In genomic region chr11:1826552-1827094, GRCh38 we compare ENCODE assay signal across 9 cellular contexts. TPM values are rescaled to one million over a fixed set of nuclear protein-coding genes. Genes with fewer than 3 reads are reported as not detected.
DNase-seq lines count a peak whose midpoint lies in the region; ATAC-seq and TF ChIP-seq lines count a peak whose summit lies in the region.
"Had no signal": no experiment of that assay in that cellular context is flagged by ENCODE, and none has a peak within 500 bp of the region (broad histone marks: within the 10 kb centered on the region; RNA-seq: fewer than 3 reads in every experiment).

No MANE protein-coding gene starts in this region.

- H3K36me3 Mint-ChIP-seq in natural killer cell treated with Interleukin-12 subunit alpha and Interleukin-12 subunit beta and Interleukin-15 and Interleukin-18, amount 100 ng/mL, for 72 hours, result no peaks in the 10 kb centered on the region

- H3K9me2 ChIP-seq in SU-DHL-6 (replicated peaks; ENCODE audit: insufficient read depth, low read length), result no peaks in the 10 kb centered on the region

- no peak overlapping the region for H3K27ac Mint-ChIP-seq in natural killer cell treated with Interleukin-12 subunit alpha and Interleukin-12 subunit beta and Interleukin-15 and Interleukin-18, amount 100 ng/mL, for 72 hours

- no peaks in the 10 kb centered on the region for H3K36me3 ChIP-seq in SU-DHL-6 (ENCODE audit: low read length)
- H3K36me3 ChIP-seq in upper lobe of left lung, result no peaks in the 10 kb centered on the region
- H3K36me3 ChIP-seq: BLaER1 treated with 17β-estradiol and CSF1 and Interleukin-3, amounts not matched to agents 10 nM and 100 nM had no signal

- peak in 1 of 4 donors; percentile 46 for TF ChIP-seq EP300 in upper lobe of left lung (IDR thresholded peaks at IDR 0.05)

- DNase-seq in NCI-H345 (lab: John Stamatoyannopoulos, UW) (peak; percentile 3), NCI-H345 treated with DMSO at 0.1 percent for 48 hours (lab: John Stamatoyannopoulos, UW; ENCODE audit: unreplicated experiment) (no peak), hepatic stellate cell (ENCODE audit: low spot score) (peak; percentile 94), upper lobe of left lung (peak; percentile 47 to 62)
- no peak for DNase-seq in natural killer cell treated with Interleukin-12 subunit alpha and Interleukin-12 subunit beta and Interleukin-15 and Interleukin-18, amount 100 ng/mL, for 72 hours (ENCODE audit: low spot score)

- H4K20me1 ChIP-seq in SU-DHL-6 (ENCODE audit: low read depth, low read length), result no peaks in the 10 kb centered on the region
- H4K20me1 ChIP-seq: BLaER1 treated with 17β-estradiol and CSF1 and Interleukin-3, amounts not matched to agents 10 nM and 100 nM had no signal

- peaks cover 6 to 48% (median 42%) of the 10 kb centered on the region in 4 donors for H3K4me1 ChIP-seq in upper lobe of left lung

- peak in 1 of 2 donors; percentile 1 for ATAC-seq in upper lobe of left lung (ENCODE audit: low FRiP score in 2 of 2)
- ATAC-seq in natural killer cell treated with Interleukin-12 subunit alpha and Interleukin-12 subunit beta and Interleukin-15 and Interleukin-18, amount 100 ng/mL, for 72 hours, result no peak
- no peak for ATAC-seq in GM18517 (IDR thresholded peaks at IDR 0.05; ENCODE audit: unreplicated experiment)
- no peak for ATAC-seq in GM19467 (IDR thresholded peaks at IDR 0.05; ENCODE audit: unreplicated experiment)

- H3K9me3 ChIP-seq in SU-DHL-6 (ENCODE audit: insufficient read depth, low read length) (no peaks in the 10 kb centered on the region), upper lobe of left lung (no peaks in the 10 kb centered on the region)
- H3K9me3 ChIP-seq: BLaER1 treated with 17β-estradiol and CSF1 and Interleukin-3, amounts not matched to agents 10 nM and 100 nM had no signal

- peaks cover 3 to 5% of the 10 kb centered on the region in 2 donors for H3K4me1 Mint-ChIP-seq in natural killer cell treated with Interleukin-12 subunit alpha and Interleukin-12 subunit beta and Interleukin-15 and Interleukin-18, amount 100 ng/mL, for 72 hours (ENCODE audit: low read depth in 2 of 2)

- no peak overlapping the region for H3K4me3 Mint-ChIP-seq in natural killer cell treated with Interleukin-12 subunit alpha and Interleukin-12 subunit beta and Interleukin-15 and Interleukin-18, amount 100 ng/mL, for 72 hours

- TF ChIP-seq CTCF in SU-DHL-6 (IDR thresholded peaks at IDR 0.05; ENCODE audit: insufficient read depth, low read length, poor library complexity, severe bottlenecking) (peak; percentile 33), upper lobe of left lung (IDR thresholded peaks at IDR 0.05) (peak in 1 of 6 experiments; percentile 4)

- H3K9me3 Mint-ChIP-seq in natural killer cell treated with Interleukin-12 subunit alpha and Interleukin-12 subunit beta and Interleukin-15 and Interleukin-18, amount 100 ng/mL, for 72 hours, result no peaks in the 10 kb centered on the region

- no peak for TF ChIP-seq POLR2A in upper lobe of left lung (IDR thresholded peaks at IDR 0.05)

- no peaks in the 10 kb centered on the region for H3K79me2 ChIP-seq in SU-DHL-6 (ENCODE audit: insufficient read depth, low read length)

- H3K4me3 ChIP-seq in SU-DHL-6 (ENCODE audit: insufficient read depth, low read length, poor library complexity, severe bottlenecking), result no peak overlapping the region
- H3K4me3 ChIP-seq in upper lobe of left lung, result no peak overlapping the region
- H3K4me3 ChIP-seq: BLaER1 treated with 17β-estradiol and CSF1 and Interleukin-3, amounts not matched to agents 10 nM and 100 nM had no signal

- WGBS in upper lobe of left lung, 2 donors, result 66 to 73% methylated on average over 12 to 15 of the region's 15 CpGs

- no peaks in the 10 kb centered on the region for H3K27me3 ChIP-seq in SU-DHL-6 (ENCODE audit: low read length)
- H3K27me3 ChIP-seq in upper lobe of left lung, result no peaks in the 10 kb centered on the region

- no peak overlapping the region for H3K4me2 ChIP-seq in SU-DHL-6 (ENCODE audit: low read depth, low read length, poor library complexity, severe bottlenecking)

- H3K9ac ChIP-seq in SU-DHL-6 (ENCODE audit: low read length), result no peak overlapping the region
- H3K9ac ChIP-seq: BLaER1 treated with 17β-estradiol and CSF1 and Interleukin-3, amounts not matched to agents 10 nM and 100 nM had no signal

- peaks cover 0 to 7% of the 10 kb centered on the region in 2 donors for H3K27me3 Mint-ChIP-seq in natural killer cell treated with Interleukin-12 subunit alpha and Interleukin-12 subunit beta and Interleukin-15 and Interleukin-18, amount 100 ng/mL, for 72 hours

- H3K27ac ChIP-seq in SU-DHL-6 (ENCODE audit: low read depth, low read length), result no peak overlapping the region
- peak overlapping the region; percentile 60 to 80 (median 75) for H3K27ac ChIP-seq in upper lobe of left lung
- H3K27ac ChIP-seq: BLaER1 treated with 17β-estradiol and CSF1 and Interleukin-3, amounts not matched to agents 10 nM and 100 nM had no signal

- no peaks in the 10 kb centered on the region for H3F3A ChIP-seq in SU-DHL-6 (ENCODE audit: insufficient read depth)

- no peak overlapping the region for H2AFZ ChIP-seq in SU-DHL-6 (ENCODE audit: low read depth, low read length, severe bottlenecking)

RNA-seq across cellular contexts. Expression of gene SYT8, which starts 8.2 kb away (rescaled TPM):
- 10 to 100 TPM in 4 of 6 donors, 1 to 10 TPM in 2; 7.4 to 31.3 (median 22.9) TPM for total RNA-seq in upper lobe of left lung
- not detected for total RNA-seq in natural killer cell treated with Interleukin-12 subunit alpha and Interleukin-12 subunit beta and Interleukin-15 and Interleukin-18, amount 100 ng/mL, for 72 hours

RNA-seq across cellular contexts. Expression of gene TNNI2, which starts 12.2 kb away (rescaled TPM):
- 10 to 100 TPM in 5 of 6 donors, 1 to 10 TPM in 1; 7.3 to 28.3 (median 16.7) TPM for total RNA-seq in upper lobe of left lung
- 1 to 10 TPM in 1 of 2 donors, not detected in 1; 1.4 TPM for total RNA-seq in natural killer cell treated with Interleukin-12 subunit alpha and Interleukin-12 subunit beta and Interleukin-15 and Interleukin-18, amount 100 ng/mL, for 72 hours

RNA-seq across cellular contexts. Expression of gene LSP1, which starts 26.3 kb away (rescaled TPM):
- 100 to 1,000 TPM in 2 of 6 donors, 10 to 100 TPM in 4; 29.3 to 162 (median 66.2) TPM for total RNA-seq in upper lobe of left lung
- 100 to 1,000 TPM; 240 to 358 TPM for total RNA-seq in natural killer cell treated with Interleukin-12 subunit alpha and Interleukin-12 subunit beta and Interleukin-15 and Interleukin-18, amount 100 ng/mL, for 72 hours

Comparison
In these comparisons a context has a peak if more than half of its experiments do, and no peak if none do; other contexts are left out.
1. DNase-seq: peak in NCI-H345 (single experiment), hepatic stellate cell (single experiment) and upper lobe of left lung (2 of 2); none in NCI-H345 treated with DMSO at 0.1 percent for 48 hours (single experiment) and natural killer cell treated with Interleukin-12 subunit alpha and Interleukin-12 subunit beta and Interleukin-15 and Interleukin-18, amount 100 ng/mL, for 72 hours (single experiment).
2. RNA of gene SYT8, which starts 8.2 kb away (total RNA-seq): 7.4 to 31.3 TPM in upper lobe of left lung; not detected in natural killer cell treated with Interleukin-12 subunit alpha and Interleukin-12 subunit beta and Interleukin-15 and Interleukin-18, amount 100 ng/mL, for 72 hours; every median in the first group is over 4 times any median in the second.